Comparison of ENCODE assay signal across 17 cellular contexts in the genomic region with DNA sequence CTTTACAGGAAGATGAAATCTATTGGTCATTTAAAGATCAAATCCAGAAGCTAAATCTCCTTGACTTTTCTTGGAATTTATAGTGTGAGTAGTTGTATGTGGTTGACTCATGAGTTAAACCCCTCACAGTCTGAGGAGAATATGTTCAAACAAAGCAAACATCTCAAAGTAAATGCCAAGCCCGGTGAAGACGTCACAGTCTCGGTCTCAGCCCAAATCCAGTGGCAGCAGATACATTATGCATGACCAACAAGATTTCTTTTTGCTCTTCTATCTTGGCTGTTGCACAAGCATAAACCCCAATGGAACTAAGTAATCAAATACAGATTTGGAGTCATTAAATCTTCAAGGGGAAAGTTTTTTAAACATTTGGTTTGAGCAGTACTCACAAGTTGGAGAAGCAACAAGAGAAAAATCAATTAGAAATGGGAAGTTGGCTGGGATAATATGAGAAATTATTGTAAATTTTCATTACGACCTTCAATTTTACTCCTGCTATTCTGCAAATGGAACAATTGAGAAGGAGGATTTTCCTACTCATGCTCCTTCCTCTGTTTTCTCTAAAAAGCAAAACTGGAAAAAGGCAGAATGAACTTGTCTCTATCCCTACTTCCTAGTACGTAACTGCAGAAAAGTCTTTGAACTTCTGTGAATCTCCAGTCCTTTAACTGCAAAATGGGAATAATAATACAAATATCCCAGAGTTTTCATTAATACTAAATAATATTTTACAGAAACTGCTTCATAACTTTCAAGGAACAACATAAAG.
DNase-seq lines count a peak whose midpoint lies in the region; ATAC-seq and TF ChIP-seq lines count a peak whose summit lies in the region.
"Had no signal": no experiment of that assay in that cellular context is flagged by ENCODE, and none has a peak within 500 bp of the region (broad histone marks: within the 10 kb centered on the region; RNA-seq: fewer than 3 reads in every experiment).

No MANE protein-coding gene starts in this region.

- H3K9me3 ChIP-seq in colonic mucosa (no peaks in the 10 kb centered on the region), transverse colon (no peaks in the 10 kb centered on the region)
- H3K9me3 ChIP-seq in CD4-positive, alpha-beta T cell (ENCODE audit: control insufficient read depth, low read length): no peaks in the 10 kb centered on the region
- H3K9me3 ChIP-seq: left lung, stomach had no signal

- no peak overlapping the region for H3K9ac ChIP-seq in colonic mucosa (ENCODE audit: low read depth in 2 of 2, low read length in 2 of 2)
- H3K9ac ChIP-seq: parathyroid adenoma had no signal

- no peak for TF ChIP-seq POLR2A in transverse colon (IDR thresholded peaks at IDR 0.05)

- H3K27ac ChIP-seq in colonic mucosa (no peak overlapping the region), transverse colon (no peak overlapping the region)
- H3K27ac ChIP-seq in CD4-positive, alpha-beta T cell (ENCODE audit: low read depth, low read length): no peak overlapping the region
- H3K27ac ChIP-seq: left lung, parathyroid adenoma, stomach had no signal

- peaks cover 3% of the 10 kb centered on the region for H3K9me3 Mint-ChIP-seq in CD4-positive, alpha-beta T cell

- no peak overlapping the region for H3K27ac Mint-ChIP-seq in CD4-positive, alpha-beta T cell
- H3K27ac Mint-ChIP-seq: activated T-helper 17 cell treated with anti-CD3 and anti-CD28 coated beads, Interleukin-2, amount 50 U/mL, for 72 hours; CD4-positive, alpha-beta memory T cell; T-cell had no signal

- no peaks in the 10 kb centered on the region for H3K27me3 Mint-ChIP-seq in CD4-positive, alpha-beta T cell
- H3K27me3 Mint-ChIP-seq: activated T-helper 17 cell treated with anti-CD3 and anti-CD28 coated beads, Interleukin-2, amount 50 U/mL, for 72 hours; CD4-positive, alpha-beta memory T cell; T-cell had no signal

- no peak for TF ChIP-seq EP300 in transverse colon (IDR thresholded peaks at IDR 0.05; ENCODE audit: low read depth)

- no peak overlapping the region for H3K4me3 ChIP-seq in colonic mucosa
- no peak overlapping the region for H3K4me3 ChIP-seq in transverse colon
- H3K4me3 ChIP-seq: left lung, stomach had no signal

- WGBS in transverse colon (ENCODE audit: low coverage in 1 of 2), 2 donors: 64 to 75% methylated on average over 5 of the region's 5 CpGs

- H3K4me3 Mint-ChIP-seq in CD4-positive, alpha-beta T cell: no peak overlapping the region
- H3K4me3 Mint-ChIP-seq: activated T-helper 17 cell treated with anti-CD3 and anti-CD28 coated beads, Interleukin-2, amount 50 U/mL, for 72 hours; T-cell had no signal

- DNase-seq in GM03348 (ENCODE audit: low spot score): peak; percentile 65
- peak; percentile 24 for DNase-seq in colonic mucosa
- peak; percentile 56 for DNase-seq in left ventricle myocardium superior
- peak; percentile 11 for DNase-seq in transverse colon
- DNase-seq in epidermal melanocyte (ENCODE audit: insufficient read length, low spot score): no peak
- DNase-seq in GM10248 (ENCODE audit: extremely low spot score): no peak
- DNase-seq in CD4-positive, alpha-beta T cell: no peak
- DNase-seq: amygdala; CD4-positive, alpha-beta memory T cell; left lung; NCI-H1048; RPMI8226; stomach; T-cell had no signal

- H3K36me3 Mint-ChIP-seq in CD4-positive, alpha-beta T cell (ENCODE audit: low read depth): no peaks in the 10 kb centered on the region
- H3K36me3 Mint-ChIP-seq: CD4-positive, alpha-beta memory T cell; T-cell had no signal

- POLR2A ChIA-PET in GM10248 (lab: Yijun Ruan, JAX): interaction anchor here (0.6 kb wide), 1 partner anchor 744 kb away, joined by 4 read pairs; no protein-coding TSS in a partner anchor
- POLR2A ChIA-PET in CD4-positive, alpha-beta T cell (lab: Charles Lee): no interaction called here

- H3K4me1 ChIP-seq in colonic mucosa (no peaks in the 10 kb centered on the region), transverse colon (no peaks in the 10 kb centered on the region)
- H3K4me1 ChIP-seq: left lung, parathyroid adenoma, stomach had no signal

- TF ChIP-seq CTCF in colonic mucosa (IDR thresholded peaks at IDR 0.05): no peak
- TF ChIP-seq CTCF in transverse colon (IDR thresholded peaks at IDR 0.05): no peak
- no peak for TF ChIP-seq CTCF in GM10248 (IDR thresholded peaks at IDR 0.05; ENCODE audit: control extremely low read depth, extremely low read depth, low read depth, missing control alignments)
- TF ChIP-seq CTCF in CD4-positive, alpha-beta T cell (IDR thresholded peaks at IDR 0.05): no peak

- H3K4me1 Mint-ChIP-seq in CD4-positive, alpha-beta T cell (ENCODE audit: low read depth): no peaks in the 10 kb centered on the region
- H3K4me1 Mint-ChIP-seq: activated T-helper 17 cell treated with anti-CD3 and anti-CD28 coated beads, Interleukin-2, amount 50 U/mL, for 72 hours; CD4-positive, alpha-beta memory T cell; T-cell had no signal

- CTCF ChIA-PET in GM10248 (lab: Yijun Ruan, JAX): no interaction called here
- CTCF ChIA-PET in CD4-positive, alpha-beta T cell (lab: Charles Lee): no interaction called here

- H3K27me3 ChIP-seq in colonic mucosa (no peaks in the 10 kb centered on the region), transverse colon (no peaks in the 10 kb centered on the region)
- H3K27me3 ChIP-seq in CD4-positive, alpha-beta T cell (ENCODE audit: control insufficient read depth, insufficient read depth, low read length): no peaks in the 10 kb centered on the region
- H3K27me3 ChIP-seq: left lung, stomach had no signal

- in situ Hi-C loops in transverse colon (cut with MboI; ENCODE audit: low pct_ligation_motif_present in 1 of 4, low pct_unique_long_range_greater_than_20kb in 1 of 4, low sequenced_read_pairs in 3 of 4): no loop called here

- peak; percentile 93 for ATAC-seq in left ventricle myocardium superior
- no peak for ATAC-seq in CD4-positive, alpha-beta T cell (ENCODE audit: poor library complexity)
- ATAC-seq: activated T-helper 17 cell treated with anti-CD3 and anti-CD28 coated beads, Interleukin-2, amount 50 U/mL, for 72 hours; HCT116; left lung; T-cell had no signal

- intact Hi-C loops in colonic mucosa (cut with DNase I): no loop called here
- intact Hi-C loops in left ventricle myocardium superior (cut with micrococcal nuclease): no loop called here
- intact Hi-C loops in transverse colon (cut with DNase I; ENCODE audit: low total_unique reads): no loop called here
- intact Hi-C loops in CD4-positive, alpha-beta T cell (cut with DNase I, micrococcal nuclease): no loop called here

- H3K36me3 ChIP-seq in colonic mucosa (no peaks in the 10 kb centered on the region), transverse colon (no peaks in the 10 kb centered on the region)
- H3K36me3 ChIP-seq: left lung, stomach had no signal

Comparison
In these comparisons a context has a peak if more than half of its experiments do, and no peak if none do; other contexts are left out.
1. DNase-seq: peak in GM03348 (single experiment), colonic mucosa (single experiment), left ventricle myocardium superior (single experiment) and transverse colon (single experiment); none in epidermal melanocyte (single experiment), GM10248 (single experiment) and CD4-positive, alpha-beta T cell (0 of 10).